1 cellular context compared by ENCODE assay signal in the genomic region with DNA sequence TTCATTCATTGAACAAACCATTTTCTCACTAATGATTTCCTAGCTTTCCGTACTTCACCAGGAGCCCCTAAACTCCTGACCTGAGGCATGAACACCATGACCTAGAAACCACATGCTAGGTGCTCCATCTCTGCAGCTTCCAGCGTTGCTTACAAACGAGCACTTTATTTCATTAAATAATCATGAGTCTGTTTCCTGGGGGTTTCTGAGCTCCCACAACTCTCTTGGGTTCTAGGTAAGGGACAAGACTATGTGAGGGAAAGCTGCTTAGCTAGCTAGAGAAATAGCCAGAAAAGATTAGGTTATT.
TF ChIP-seq lines count a peak whose summit lies in the region.

No MANE protein-coding gene starts in this region.

TF ChIP-seq in GM23338, 12 proteins besides CTCF, POLR2A, EP300 and RAD21 (continued from another document):
- TF ChIP-seq, protein P1, sequence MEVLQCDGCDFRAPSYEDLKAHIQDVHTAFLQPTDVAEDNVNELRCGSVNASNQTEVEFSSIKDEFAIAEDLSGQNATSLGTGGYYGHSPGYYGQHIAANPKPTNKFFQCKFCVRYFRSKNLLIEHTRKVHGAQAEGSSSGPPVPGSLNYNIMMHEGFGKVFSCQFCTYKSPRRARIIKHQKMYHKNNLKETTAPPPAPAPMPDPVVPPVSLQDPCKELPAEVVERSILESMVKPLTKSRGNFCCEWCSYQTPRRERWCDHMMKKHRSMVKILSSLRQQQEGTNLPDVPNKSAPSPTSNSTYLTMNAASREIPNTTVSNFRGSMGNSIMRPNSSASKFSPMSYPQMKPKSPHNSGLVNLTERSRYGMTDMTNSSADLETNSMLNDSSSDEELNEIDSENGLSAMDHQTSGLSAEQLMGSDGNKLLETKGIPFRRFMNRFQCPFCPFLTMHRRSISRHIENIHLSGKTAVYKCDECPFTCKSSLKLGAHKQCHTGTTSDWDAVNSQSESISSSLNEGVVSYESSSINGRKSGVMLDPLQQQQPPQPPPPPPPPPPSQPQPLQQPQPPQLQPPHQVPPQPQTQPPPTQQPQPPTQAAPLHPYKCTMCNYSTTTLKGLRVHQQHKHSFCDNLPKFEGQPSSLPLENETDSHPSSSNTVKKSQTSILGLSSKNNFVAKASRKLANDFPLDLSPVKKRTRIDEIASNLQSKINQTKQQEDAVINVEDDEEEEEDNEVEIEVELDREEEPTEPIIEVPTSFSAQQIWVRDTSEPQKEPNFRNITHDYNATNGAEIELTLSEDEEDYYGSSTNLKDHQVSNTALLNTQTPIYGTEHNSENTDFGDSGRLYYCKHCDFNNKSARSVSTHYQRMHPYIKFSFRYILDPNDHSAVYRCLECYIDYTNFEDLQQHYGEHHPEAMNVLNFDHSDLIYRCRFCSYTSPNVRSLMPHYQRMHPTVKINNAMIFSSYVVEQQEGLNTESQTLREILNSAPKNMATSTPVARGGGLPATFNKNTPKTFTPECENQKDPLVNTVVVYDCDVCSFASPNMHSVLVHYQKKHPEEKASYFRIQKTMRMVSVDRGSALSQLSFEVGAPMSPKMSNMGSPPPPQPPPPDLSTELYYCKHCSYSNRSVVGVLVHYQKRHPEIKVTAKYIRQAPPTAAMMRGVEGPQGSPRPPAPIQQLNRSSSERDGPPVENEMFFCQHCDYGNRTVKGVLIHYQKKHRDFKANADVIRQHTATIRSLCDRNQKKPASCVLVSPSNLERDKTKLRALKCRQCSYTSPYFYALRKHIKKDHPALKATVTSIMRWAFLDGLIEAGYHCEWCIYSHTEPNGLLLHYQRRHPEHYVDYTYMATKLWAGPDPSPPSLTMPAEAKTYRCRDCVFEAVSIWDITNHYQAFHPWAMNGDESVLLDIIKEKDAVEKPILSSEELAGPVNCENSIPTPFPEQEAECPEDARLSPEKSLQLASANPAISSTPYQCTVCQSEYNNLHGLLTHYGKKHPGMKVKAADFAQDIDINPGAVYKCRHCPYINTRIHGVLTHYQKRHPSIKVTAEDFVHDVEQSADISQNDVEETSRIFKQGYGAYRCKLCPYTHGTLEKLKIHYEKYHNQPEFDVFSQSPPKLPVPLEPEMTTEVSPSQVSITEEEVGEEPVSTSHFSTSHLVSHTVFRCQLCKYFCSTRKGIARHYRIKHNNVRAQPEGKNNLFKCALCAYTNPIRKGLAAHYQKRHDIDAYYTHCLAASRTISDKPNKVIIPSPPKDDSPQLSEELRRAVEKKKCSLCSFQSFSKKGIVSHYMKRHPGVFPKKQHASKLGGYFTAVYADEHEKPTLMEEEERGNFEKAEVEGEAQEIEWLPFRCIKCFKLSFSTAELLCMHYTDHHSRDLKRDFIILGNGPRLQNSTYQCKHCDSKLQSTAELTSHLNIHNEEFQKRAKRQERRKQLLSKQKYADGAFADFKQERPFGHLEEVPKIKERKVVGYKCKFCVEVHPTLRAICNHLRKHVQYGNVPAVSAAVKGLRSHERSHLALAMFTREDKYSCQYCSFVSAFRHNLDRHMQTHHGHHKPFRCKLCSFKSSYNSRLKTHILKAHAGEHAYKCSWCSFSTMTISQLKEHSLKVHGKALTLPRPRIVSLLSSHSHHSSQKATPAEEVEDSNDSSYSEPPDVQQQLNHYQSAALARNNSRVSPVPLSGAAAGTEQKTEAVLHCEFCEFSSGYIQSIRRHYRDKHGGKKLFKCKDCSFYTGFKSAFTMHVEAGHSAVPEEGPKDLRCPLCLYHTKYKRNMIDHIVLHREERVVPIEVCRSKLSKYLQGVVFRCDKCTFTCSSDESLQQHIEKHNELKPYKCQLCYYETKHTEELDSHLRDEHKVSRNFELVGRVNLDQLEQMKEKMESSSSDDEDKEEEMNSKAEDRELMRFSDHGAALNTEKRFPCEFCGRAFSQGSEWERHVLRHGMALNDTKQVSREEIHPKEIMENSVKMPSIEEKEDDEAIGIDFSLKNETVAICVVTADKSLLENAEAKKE (CRISPR knock-in tag; IDR thresholded peaks at IDR 0.05): no peak
- TF ChIP-seq STAT1 (IDR thresholded peaks at IDR 0.05; ENCODE audit: unreplicated experiment) (no peak), ZNF114 (CRISPR knock-in tag; IDR thresholded peaks at IDR 0.05) (no peak), NANOG (IDR thresholded peaks at IDR 0.05; ENCODE audit: borderline replicate concordance) (no peak)
